In the genomic region with DNA sequence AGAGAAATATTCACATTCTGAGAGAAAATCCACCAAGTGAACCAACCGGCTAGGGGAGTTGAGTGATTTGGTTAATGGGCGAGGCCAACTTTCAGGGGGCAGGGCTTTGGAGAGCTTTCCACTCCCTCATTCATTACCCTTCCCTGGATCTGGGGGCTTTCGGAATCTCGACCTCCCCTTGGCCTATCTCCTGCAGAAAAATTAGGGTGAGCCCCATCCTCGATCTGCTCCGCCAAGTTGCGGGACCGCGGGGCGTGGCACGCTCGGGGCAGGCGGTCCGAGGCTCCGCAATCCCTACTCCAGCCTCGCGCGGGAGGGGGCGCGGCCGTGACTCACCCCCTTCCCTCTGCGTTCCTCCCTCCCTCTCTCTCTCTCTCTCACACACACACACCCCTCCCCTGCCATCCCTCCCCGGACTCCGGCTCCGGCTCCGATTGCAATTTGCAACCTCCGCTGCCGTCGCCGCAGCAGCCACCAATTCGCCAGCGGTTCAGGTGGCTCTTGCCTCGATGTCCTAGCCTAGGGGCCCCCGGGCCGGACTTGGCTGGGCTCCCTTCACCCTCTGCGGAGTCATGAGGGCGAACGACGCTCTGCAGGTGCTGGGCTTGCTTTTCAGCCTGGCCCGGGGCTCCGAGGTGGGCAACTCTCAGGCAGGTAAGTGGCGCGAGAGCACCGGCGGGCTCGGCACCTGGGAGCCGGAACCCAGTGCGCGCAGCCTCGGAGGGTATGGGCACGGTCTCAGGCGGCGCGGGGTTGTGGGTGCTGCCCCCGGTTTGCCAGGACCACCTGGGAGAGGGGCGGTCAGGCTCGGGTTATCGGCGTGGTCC, we compare ENCODE assay signal across 1 cellular context.
TF ChIP-seq lines count a peak whose summit lies in the region.

TSS of gene ERBB3 (plus strand) at position 437 of the 827 bp plus-strand sequence. CDS start at position 573, 136 bp downstream.

TF ChIP-seq in HepG2, 621 proteins besides CTCF, POLR2A, EP300 and RAD21 (continued from another document and continues in another):
- TF ChIP-seq ZBTB49 (CRISPR knock-in tag; IDR thresholded peaks at IDR 0.05; ENCODE audit: borderline replicate concordance) (no peak), ZSCAN31 (CRISPR knock-in tag; IDR thresholded peaks at IDR 0.05; ENCODE audit: low read depth) (peak; percentile 68), JDP2 (CRISPR knock-in tag; IDR thresholded peaks at IDR 0.05; ENCODE audit: borderline replicate concordance) (peak; percentile 21; the same call in 1 of the 2 replicates), FOXK2 (IDR thresholded peaks at IDR 0.05) (no peak), NCOA1 (CRISPR knock-in tag; IDR thresholded peaks at IDR 0.05) (no peak), RFXAP (CRISPR knock-in tag; IDR thresholded peaks at IDR 0.05; ENCODE audit: borderline replicate concordance) (peak; percentile 76; the same call in 1 of the 2 replicates), ZNF776 (CRISPR knock-in tag; IDR thresholded peaks at IDR 0.05) (peak; percentile 5; the same call in 1 of the 2 replicates), SSRP1 (CRISPR knock-in tag; IDR thresholded peaks at IDR 0.05) (peak; percentile 86; the same call in 1 of the 2 replicates), ZNF660 (CRISPR knock-in tag; IDR thresholded peaks at IDR 0.05; ENCODE audit: borderline replicate concordance, low read depth) (no peak), BHLHE40 (IDR thresholded peaks at IDR 0.05; ENCODE audit: low read length) (no peak), FOXK1 (CRISPR knock-in tag; IDR thresholded peaks at IDR 0.05; ENCODE audit: borderline replicate concordance, low read depth) (no peak), ATF7-NPFF (CRISPR knock-in tag; IDR thresholded peaks at IDR 0.05; ENCODE audit: low read depth) (peak; percentile 25; the same call in 1 of the 2 replicates), PRPF4 (IDR thresholded peaks at IDR 0.05; ENCODE audit: low read depth, low read length, poor library complexity, severe bottlenecking) (no peak), ZNF570 (CRISPR knock-in tag; IDR thresholded peaks at IDR 0.05; ENCODE audit: borderline replicate concordance) (no peak), TAF15 (IDR thresholded peaks at IDR 0.05; ENCODE audit: low read depth, low read length, poor library complexity, severe bottlenecking) (no peak), ZBTB39 (CRISPR knock-in tag; IDR thresholded peaks at IDR 0.05) (no peak), ZFY (CRISPR knock-in tag; IDR thresholded peaks at IDR 0.05) (peak; percentile 33), FUBP1 (CRISPR knock-in tag; IDR thresholded peaks at IDR 0.05; ENCODE audit: borderline replicate concordance) (no peak), MIER3 (CRISPR knock-in tag; IDR thresholded peaks at IDR 0.05; ENCODE audit: borderline replicate concordance) (peak; percentile 18; the same call in 1 of the 2 replicates), ARNT (IDR thresholded peaks at IDR 0.05) (no peak), ZNF775 (CRISPR knock-in tag; IDR thresholded peaks at IDR 0.05; ENCODE audit: borderline replicate concordance) (no peak), JUND (CRISPR knock-in tag; IDR thresholded peaks at IDR 0.05) (peak; percentile 89), ZNF766 (CRISPR knock-in tag; IDR thresholded peaks at IDR 0.05; ENCODE audit: borderline replicate concordance) (no peak), SRF (IDR thresholded peaks at IDR 0.05; ENCODE audit: low read depth, low read length) (no peak), NFRKB (IDR thresholded peaks at IDR 0.05) (no peak), HMGXB3 (CRISPR knock-in tag; IDR thresholded peaks at IDR 0.05; ENCODE audit: borderline replicate concordance) (peak; percentile 46)
- TF ChIP-seq, protein P1, sequence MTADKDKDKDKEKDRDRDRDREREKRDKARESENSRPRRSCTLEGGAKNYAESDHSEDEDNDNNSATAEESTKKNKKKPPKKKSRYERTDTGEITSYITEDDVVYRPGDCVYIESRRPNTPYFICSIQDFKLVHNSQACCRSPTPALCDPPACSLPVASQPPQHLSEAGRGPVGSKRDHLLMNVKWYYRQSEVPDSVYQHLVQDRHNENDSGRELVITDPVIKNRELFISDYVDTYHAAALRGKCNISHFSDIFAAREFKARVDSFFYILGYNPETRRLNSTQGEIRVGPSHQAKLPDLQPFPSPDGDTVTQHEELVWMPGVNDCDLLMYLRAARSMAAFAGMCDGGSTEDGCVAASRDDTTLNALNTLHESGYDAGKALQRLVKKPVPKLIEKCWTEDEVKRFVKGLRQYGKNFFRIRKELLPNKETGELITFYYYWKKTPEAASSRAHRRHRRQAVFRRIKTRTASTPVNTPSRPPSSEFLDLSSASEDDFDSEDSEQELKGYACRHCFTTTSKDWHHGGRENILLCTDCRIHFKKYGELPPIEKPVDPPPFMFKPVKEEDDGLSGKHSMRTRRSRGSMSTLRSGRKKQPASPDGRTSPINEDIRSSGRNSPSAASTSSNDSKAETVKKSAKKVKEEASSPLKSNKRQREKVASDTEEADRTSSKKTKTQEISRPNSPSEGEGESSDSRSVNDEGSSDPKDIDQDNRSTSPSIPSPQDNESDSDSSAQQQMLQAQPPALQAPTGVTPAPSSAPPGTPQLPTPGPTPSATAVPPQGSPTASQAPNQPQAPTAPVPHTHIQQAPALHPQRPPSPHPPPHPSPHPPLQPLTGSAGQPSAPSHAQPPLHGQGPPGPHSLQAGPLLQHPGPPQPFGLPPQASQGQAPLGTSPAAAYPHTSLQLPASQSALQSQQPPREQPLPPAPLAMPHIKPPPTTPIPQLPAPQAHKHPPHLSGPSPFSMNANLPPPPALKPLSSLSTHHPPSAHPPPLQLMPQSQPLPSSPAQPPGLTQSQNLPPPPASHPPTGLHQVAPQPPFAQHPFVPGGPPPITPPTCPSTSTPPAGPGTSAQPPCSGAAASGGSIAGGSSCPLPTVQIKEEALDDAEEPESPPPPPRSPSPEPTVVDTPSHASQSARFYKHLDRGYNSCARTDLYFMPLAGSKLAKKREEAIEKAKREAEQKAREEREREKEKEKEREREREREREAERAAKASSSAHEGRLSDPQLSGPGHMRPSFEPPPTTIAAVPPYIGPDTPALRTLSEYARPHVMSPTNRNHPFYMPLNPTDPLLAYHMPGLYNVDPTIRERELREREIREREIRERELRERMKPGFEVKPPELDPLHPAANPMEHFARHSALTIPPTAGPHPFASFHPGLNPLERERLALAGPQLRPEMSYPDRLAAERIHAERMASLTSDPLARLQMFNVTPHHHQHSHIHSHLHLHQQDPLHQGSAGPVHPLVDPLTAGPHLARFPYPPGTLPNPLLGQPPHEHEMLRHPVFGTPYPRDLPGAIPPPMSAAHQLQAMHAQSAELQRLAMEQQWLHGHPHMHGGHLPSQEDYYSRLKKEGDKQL (CRISPR knock-in tag; IDR thresholded peaks at IDR 0.05; ENCODE audit: low read depth): no peak
- TF ChIP-seq, protein P2, sequence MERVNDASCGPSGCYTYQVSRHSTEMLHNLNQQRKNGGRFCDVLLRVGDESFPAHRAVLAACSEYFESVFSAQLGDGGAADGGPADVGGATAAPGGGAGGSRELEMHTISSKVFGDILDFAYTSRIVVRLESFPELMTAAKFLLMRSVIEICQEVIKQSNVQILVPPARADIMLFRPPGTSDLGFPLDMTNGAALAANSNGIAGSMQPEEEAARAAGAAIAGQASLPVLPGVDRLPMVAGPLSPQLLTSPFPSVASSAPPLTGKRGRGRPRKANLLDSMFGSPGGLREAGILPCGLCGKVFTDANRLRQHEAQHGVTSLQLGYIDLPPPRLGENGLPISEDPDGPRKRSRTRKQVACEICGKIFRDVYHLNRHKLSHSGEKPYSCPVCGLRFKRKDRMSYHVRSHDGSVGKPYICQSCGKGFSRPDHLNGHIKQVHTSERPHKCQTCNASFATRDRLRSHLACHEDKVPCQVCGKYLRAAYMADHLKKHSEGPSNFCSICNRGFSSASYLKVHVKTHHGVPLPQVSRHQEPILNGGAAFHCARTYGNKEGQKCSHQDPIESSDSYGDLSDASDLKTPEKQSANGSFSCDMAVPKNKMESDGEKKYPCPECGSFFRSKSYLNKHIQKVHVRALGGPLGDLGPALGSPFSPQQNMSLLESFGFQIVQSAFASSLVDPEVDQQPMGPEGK (CRISPR knock-in tag; IDR thresholded peaks at IDR 0.05): peak; percentile 99
- TF ChIP-seq, protein P3, sequence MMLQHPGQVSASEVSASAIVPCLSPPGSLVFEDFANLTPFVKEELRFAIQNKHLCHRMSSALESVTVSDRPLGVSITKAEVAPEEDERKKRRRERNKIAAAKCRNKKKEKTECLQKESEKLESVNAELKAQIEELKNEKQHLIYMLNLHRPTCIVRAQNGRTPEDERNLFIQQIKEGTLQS (CRISPR knock-in tag; IDR thresholded peaks at IDR 0.05): peak; percentile 83; the same call in 1 of the 2 replicates
- TF ChIP-seq, protein P4, sequence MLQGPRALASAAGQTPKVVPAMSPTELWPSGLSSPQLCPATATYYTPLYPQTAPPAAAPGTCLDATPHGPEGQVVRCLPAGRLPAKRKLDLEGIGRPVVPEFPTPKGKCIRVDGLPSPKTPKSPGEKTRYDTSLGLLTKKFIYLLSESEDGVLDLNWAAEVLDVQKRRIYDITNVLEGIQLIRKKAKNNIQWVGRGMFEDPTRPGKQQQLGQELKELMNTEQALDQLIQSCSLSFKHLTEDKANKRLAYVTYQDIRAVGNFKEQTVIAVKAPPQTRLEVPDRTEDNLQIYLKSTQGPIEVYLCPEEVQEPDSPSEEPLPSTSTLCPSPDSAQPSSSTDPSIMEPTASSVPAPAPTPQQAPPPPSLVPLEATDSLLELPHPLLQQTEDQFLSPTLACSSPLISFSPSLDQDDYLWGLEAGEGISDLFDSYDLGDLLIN (CRISPR knock-in tag; IDR thresholded peaks at IDR 0.05; ENCODE audit: borderline replicate concordance): 0 out of 2 replicates have a peak, but pooled peaks have one; percentile 25
- TF ChIP-seq, protein P5, sequence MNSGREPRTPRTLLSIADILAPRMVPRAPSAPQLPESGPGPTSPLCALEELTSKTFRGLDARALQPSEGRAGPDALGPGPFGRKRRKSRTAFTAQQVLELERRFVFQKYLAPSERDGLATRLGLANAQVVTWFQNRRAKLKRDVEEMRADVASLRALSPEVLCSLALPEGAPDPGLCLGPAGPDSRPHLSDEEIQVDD (CRISPR knock-in tag; IDR thresholded peaks at IDR 0.05; ENCODE audit: borderline replicate concordance): no peak; the same call in 1 of the 2 replicates
